8 cellular contexts compared by ENCODE assay signal in the genomic region with DNA sequence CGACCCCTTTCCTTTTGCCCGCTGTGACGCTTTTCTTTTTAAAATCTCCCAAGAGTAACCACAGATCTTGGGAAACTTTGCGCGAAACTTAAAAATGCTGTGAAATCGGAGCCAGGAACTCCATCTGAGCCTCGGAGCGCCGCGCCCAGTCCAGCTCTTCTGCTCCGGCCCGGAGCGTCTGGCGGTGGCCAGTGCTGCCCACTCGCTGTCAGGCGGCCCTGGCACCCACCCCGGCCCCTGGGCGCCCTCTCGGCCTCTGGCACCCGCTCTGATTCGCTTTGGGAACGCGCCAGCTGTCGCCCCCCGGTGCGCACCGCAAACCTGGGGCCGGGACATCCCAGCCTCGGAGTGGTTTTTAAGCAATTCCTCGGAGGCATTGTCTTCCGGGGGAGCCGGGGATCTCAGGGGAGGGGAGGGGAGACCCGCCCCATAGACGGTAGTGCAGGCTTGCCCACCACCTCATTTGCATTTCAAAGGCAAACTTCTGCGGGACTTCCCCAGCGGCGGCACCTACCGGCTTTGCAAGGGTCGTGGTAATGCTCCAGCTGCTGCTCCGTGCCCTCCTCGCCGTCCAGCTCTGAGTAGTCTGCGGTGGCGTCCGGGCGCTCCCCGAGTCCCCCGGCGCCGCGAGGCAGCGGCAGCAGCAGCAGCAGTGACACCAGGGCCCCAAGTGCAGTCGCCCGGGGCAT. TPM values are rescaled to one million over a fixed set of nuclear protein-coding genes. Genes with fewer than 3 reads are reported as not detected.
DNase-seq lines count a peak whose midpoint lies in the region; ATAC-seq and TF ChIP-seq lines count a peak whose summit lies in the region.

No MANE protein-coding gene starts in this region.

- POLR2A ChIA-PET in AG04450 (lab: Yijun Ruan, JAX) = interaction anchor here (0.8 kb wide), 1 partner anchor 10 kb away, joined by 3 read pairs; no protein-coding TSS in a partner anchor

- ATAC-seq in GM19023 (IDR thresholded peaks at IDR 0.05; ENCODE audit: unreplicated experiment) (peak; percentile 55), left cardiac atrium (peak; percentile 61 to 62), gastrocnemius medialis (peak; percentile 33 to 42), HG03175 (IDR thresholded peaks at IDR 0.05; ENCODE audit: unreplicated experiment) (no peak)

- in situ Hi-C loops in gastrocnemius medialis (cut with MboI; ENCODE audit: low sequenced_read_pairs in 4 of 4) = loop anchor here in 2 of 4 donors (10.0 to 25.0 kb wide), 2 partner anchors 126 to 138 kb away; no protein-coding TSS in a partner anchor

- H3K27me3 ChIP-seq in AG04450 (ENCODE audit: control insufficient read depth, insufficient read depth, low read length) (peaks cover 18% of the 10 kb centered on the region), HL-60 (ENCODE audit: insufficient read depth, poor library complexity, severe bottlenecking) (peaks cover 39% of the 10 kb centered on the region), gastrocnemius medialis (no peaks in the 10 kb centered on the region)

- peaks cover 5% of the 10 kb centered on the region; the same call in 1 of the 2 replicates for H3K9me3 ChIP-seq in AG04450 (ENCODE audit: control insufficient read depth, insufficient read depth, low read length)
- no peaks in the 10 kb centered on the region for H3K9me3 ChIP-seq in gastrocnemius medialis

- intact Hi-C loops in left cardiac atrium (cut with DNase I) (loop anchor here (2.0 to 5.0 kb wide), 2 partner anchors 116 kb away; no protein-coding TSS in a partner anchor), gastrocnemius medialis (cut with DNase I; ENCODE audit: low total_unique reads) (loop anchor here (1.0 to 5.0 kb wide), 4 partner anchors 74 to 319 kb away; a partner anchor contains a TSS)

- DNase-seq in AG04450 (ENCODE audit: low read depth, low spot score) (no peak), HL-60 (ENCODE audit: low read depth in 1 of 2, low spot score in 1 of 2) (no peak), activated gamma-delta T cell treated with Interleukin-2 at 50 U/mL for 16 hours (peak; percentile 20), left cardiac atrium (peak; percentile 35), gastrocnemius medialis (no peak), amniotic stem cell (lab: John Stamatoyannopoulos, UW) (no peak)

- H3K4me3 ChIP-seq in AG04450 (ENCODE audit: low read depth, low read length) = peak overlapping the region; percentile 61
- H3K4me3 ChIP-seq in HL-60 (replicated peaks; ENCODE audit: insufficient read depth, low read length) = peak overlapping the region; percentile 45
- H3K4me3 ChIP-seq in gastrocnemius medialis = peak overlapping the region; percentile 61 to 73 (median 66)

- peaks cover 13 to 26% of the 10 kb centered on the region in 2 donors for H3K4me1 ChIP-seq in gastrocnemius medialis

- TF ChIP-seq CTCF in AG04450 (IDR thresholded peaks at IDR 0.05; ENCODE audit: low read depth, low read length) = no peak
- no peak for TF ChIP-seq CTCF in HL-60 (IDR thresholded peaks at IDR 0.05; ENCODE audit: insufficient read depth, low read length)
- no peak for TF ChIP-seq CTCF in gastrocnemius medialis (IDR thresholded peaks at IDR 0.05 in 4 of 5, conservative IDR thresholded peaks at IDR 0.05 in 1 of 5)

- no peak for TF ChIP-seq POLR2A in gastrocnemius medialis (IDR thresholded peaks at IDR 0.05)

- H3K36me3 ChIP-seq in gastrocnemius medialis = no peaks in the 10 kb centered on the region

- H3K27ac ChIP-seq in AG04450 (ENCODE audit: low read depth, low read length) = no peak overlapping the region
- H3K27ac ChIP-seq in HL-60 (replicated peaks) = no peak overlapping the region
- H3K27ac ChIP-seq in gastrocnemius medialis = peak overlapping the region; percentile 39 to 61 (median 58)

- CTCF ChIA-PET in AG04450 (lab: Charles Lee) = interaction anchor here (0.7 to 3.5 kb wide), 28 partner anchors 9 to 697 kb away, joined by 3 to 24 read pairs (median 6); a partner anchor contains a TSS

RNA-seq across cellular contexts. Expression of a gene that starts 0.6 kb away (rescaled TPM):
- polyA plus RNA-seq in AG04450 (2011; rRNA removed) = 0.01 TPM in 1 of 2 replicates, not detected in the other
- 0.05 TPM in 1 of 2 replicates, not detected in the other for polyA minus RNA-seq in AG04450 (2011; rRNA and poly(A)+ RNA removed)
- total RNA-seq in left cardiac atrium (10 to 100 TPM in 1 of 2 donors, 1 to 10 TPM in 1; 1.5 to 11.5 TPM), gastrocnemius medialis (1 to 10 TPM in 1 of 4 donors, under 1 TPM in 2, not detected in 1; 0.10 to 1.0 (median 0.44) TPM)

Comparison
In these comparisons a context has a peak if more than half of its experiments do, and no peak if none do; other contexts are left out.
1. DNase-seq: peak in activated gamma-delta T cell treated with Interleukin-2 at 50 U/mL for 16 hours (single experiment) and left cardiac atrium (single experiment); none in AG04450 (single experiment), HL-60 (0 of 2), gastrocnemius medialis (0 of 2) and amniotic stem cell (single experiment).
2. H3K27ac ChIP-seq: peak in gastrocnemius medialis (4 of 4); none in AG04450 (single experiment) and HL-60 (single experiment).
3. Peak in every context shown above with its lines, with median percentiles within 50 percentile points of each other: H3K4me3 ChIP-seq.